In genomic region chr21:17427157-17427556, GRCh38 we compare ENCODE assay signal across 16 cellular contexts.
"Had no signal": no experiment of that assay in that cellular context is flagged by ENCODE, and none has a peak within 500 bp of the region (broad histone marks: within the 10 kb centered on the region; RNA-seq: fewer than 3 reads in every experiment).

No MANE protein-coding gene starts in this region.

- H3K27ac Mint-ChIP-seq: activated naive CD8-positive, alpha-beta T cell; nephron had no signal

- H3K27me3 ChIP-seq: adrenal gland, colonic mucosa, esophagus squamous epithelium, heart right ventricle, left lung, spleen, thyroid gland had no signal

- H3K4me3 ChIP-seq: adrenal gland, colonic mucosa, esophagus squamous epithelium, heart right ventricle, left lung, lung, spleen, thyroid gland had no signal

- H3K4me1 ChIP-seq: adrenal gland, heart right ventricle, left lung, spleen, thyroid gland had no signal

- H3K27ac ChIP-seq: adrenal gland, colonic mucosa, heart right ventricle, left lung, spleen, thyroid gland had no signal

- H3K9me3 Mint-ChIP-seq: central memory CD8-positive, alpha-beta T cell; nephron had no signal

- DNase-seq: activated T-cell treated with anti-CD3 and anti-CD28 coated beads, Interleukin-2, amount 50 U/mL, for 1 hour; adrenal gland; colonic mucosa; esophagus squamous epithelium; heart right ventricle; left lung; occipital lobe; spleen; stimulated activated CD4-positive, alpha-beta T cell treated with anti-CD3 and anti-CD28 coated beads, Interleukin-4, amount 100 ng/mL, for 1 hour; stimulated activated naive CD4-positive, alpha-beta T cell; T-helper 1 cell; thyroid gland had no signal

- H3K9me3 ChIP-seq: adrenal gland, colonic mucosa, esophagus squamous epithelium, heart right ventricle, left lung, thyroid gland had no signal

- H3K4me1 Mint-ChIP-seq: central memory CD8-positive, alpha-beta T cell; nephron had no signal

- H3K36me3 Mint-ChIP-seq: activated naive CD8-positive, alpha-beta T cell had no signal

- H3K36me3 ChIP-seq: adrenal gland, colonic mucosa, esophagus squamous epithelium, heart right ventricle, left lung, spleen, thyroid gland had no signal

- H3K4me3 Mint-ChIP-seq: activated naive CD8-positive, alpha-beta T cell; central memory CD8-positive, alpha-beta T cell; nephron had no signal
